34 cellular contexts compared by ENCODE assay signal in genomic region chr6:19463925-19464324, GRCh38.
"Had no signal": no experiment of that assay in that cellular context is flagged by ENCODE, and none has a peak within 500 bp of the region (broad histone marks: within the 10 kb centered on the region; RNA-seq: fewer than 3 reads in every experiment).

No MANE protein-coding gene starts in this region.

- H3K27me3 ChIP-seq: ascending aorta had no signal

- H3K36me3 ChIP-seq: ascending aorta had no signal

- H3K27ac Mint-ChIP-seq: activated B cell treated with CpG ODN at 0.5 μM for 24 hours; activated CD4-positive, alpha-beta memory T cell treated with anti-CD3 and anti-CD28 coated beads, Interleukin-2, amount 10 ng/mL, durations not matched to agents 7 days and 5 days; activated CD4-positive, alpha-beta T cell treated with anti-CD3 and anti-CD28 coated beads for 36 hours; activated CD4-positive, alpha-beta T cell treated with anti-CD3 and anti-CD28 coated beads, Interleukin-2, amount 10 ng/mL, durations not matched to agents 7 days and 5 days; activated CD8-positive, alpha-beta memory T cell treated with anti-CD3 and anti-CD28 coated beads, Interleukin-2, amount 10 ng/mL, durations not matched to agents 7 days and 5 days; activated CD8-positive, alpha-beta T cell treated with anti-CD3 and anti-CD28 coated beads, Interleukin-2, amount 10 ng/mL, durations not matched to agents 7 days and 5 days; activated naive CD4-positive, alpha-beta T cell treated with anti-CD3 and anti-CD28 coated beads, Interleukin-2, amount 10 ng/mL, durations not matched to agents 7 days and 5 days; activated naive CD4-positive, alpha-beta T cell treated with anti-CD3 and anti-CD28 coated beads, Interleukin-2, amount 50 U/mL, for 24 hours; activated naive CD8-positive, alpha-beta T cell; activated naive CD8-positive, alpha-beta T cell treated with anti-CD3 and anti-CD28 coated beads, Interleukin-2, amount 10 ng/mL, durations not matched to agents 7 days and 5 days; activated naive CD8-positive, alpha-beta T cell treated with anti-CD3 and anti-CD28 coated beads, Interleukin-2, amount 50 U/mL, for 24 hours; activated T-cell treated with anti-CD3 and anti-CD28 coated beads, Interleukin-2, amount 50 U/mL, for 24 hours; activated T-helper 2 cell treated with anti-CD3 and anti-CD28 coated beads, Interferon-gamma antibody, Interleukin-2, Interleukin-4, amounts not matched to agents 10 μg/mL and 5 μg/mL and 100 μg/mL, durations not matched to agents 14 hours and 24 hours and 36 hours; brain; T-helper 1 cell treated with Interleukin-12 subunit alpha and Interleukin-12 subunit beta and Interleukin-4 antibody, amounts not matched to agents 30 μg/mL and 1 μg/mL, for 36 hours; T-helper 2 cell treated with Interferon-gamma antibody and Interleukin-4, amounts not matched to agents 5 μg/mL and 100 μg/mL, for 36 hours had no signal

- ATAC-seq: activated CD4-positive, alpha-beta T cell treated with anti-CD3 and anti-CD28 coated beads for 36 hours; activated CD4-positive, CD25-positive, alpha-beta regulatory T cell treated with anti-CD3 and anti-CD28 coated beads, Interleukin-2, amount 50 U/mL, for 24 hours; activated CD8-positive, alpha-beta memory T cell treated with anti-CD3 and anti-CD28 coated beads, Interleukin-2, amount 10 ng/mL, durations not matched to agents 7 days and 5 days; activated CD8-positive, alpha-beta T cell treated with anti-CD3 and anti-CD28 coated beads, Interleukin-2, amount 10 ng/mL, durations not matched to agents 7 days and 5 days; activated naive CD8-positive, alpha-beta T cell treated with anti-CD3 and anti-CD28 coated beads, Interleukin-2, amount 50 U/mL, for 24 hours had no signal

- H3K27me3 Mint-ChIP-seq: activated B cell treated with CpG ODN at 0.5 μM for 24 hours; activated CD4-positive, alpha-beta memory T cell treated with anti-CD3 and anti-CD28 coated beads, Interleukin-2, amount 10 ng/mL, durations not matched to agents 7 days and 5 days; activated CD4-positive, alpha-beta T cell treated with anti-CD3 and anti-CD28 coated beads for 36 hours; activated CD4-positive, alpha-beta T cell treated with anti-CD3 and anti-CD28 coated beads, Interleukin-2, amount 10 ng/mL, durations not matched to agents 7 days and 5 days; activated CD8-positive, alpha-beta memory T cell treated with anti-CD3 and anti-CD28 coated beads, Interleukin-2, amount 10 ng/mL, durations not matched to agents 7 days and 5 days; activated naive CD4-positive, alpha-beta T cell treated with anti-CD3 and anti-CD28 coated beads, Interleukin-2, amount 10 ng/mL, durations not matched to agents 7 days and 5 days; activated naive CD8-positive, alpha-beta T cell; activated naive CD8-positive, alpha-beta T cell treated with anti-CD3 and anti-CD28 coated beads, Interleukin-2, amount 10 ng/mL, durations not matched to agents 7 days and 5 days; activated naive CD8-positive, alpha-beta T cell treated with anti-CD3 and anti-CD28 coated beads, Interleukin-2, amount 50 U/mL, for 24 hours; activated T-cell treated with anti-CD3 and anti-CD28 coated beads, Interleukin-2, amount 50 U/mL, for 24 hours had no signal

- H3K36me3 Mint-ChIP-seq: activated CD8-positive, alpha-beta memory T cell treated with anti-CD3 and anti-CD28 coated beads, Interleukin-2, amount 10 ng/mL, durations not matched to agents 7 days and 5 days; activated naive CD4-positive, alpha-beta T cell treated with anti-CD3 and anti-CD28 coated beads, Interleukin-2, amount 10 ng/mL, durations not matched to agents 7 days and 5 days; activated naive CD4-positive, alpha-beta T cell treated with anti-CD3 and anti-CD28 coated beads, Interleukin-2, amount 50 U/mL, for 24 hours; activated naive CD8-positive, alpha-beta T cell; activated naive CD8-positive, alpha-beta T cell treated with anti-CD3 and anti-CD28 coated beads, Interleukin-2, amount 10 ng/mL, durations not matched to agents 7 days and 5 days; brain had no signal

- H3K9me3 Mint-ChIP-seq: activated B cell treated with CpG ODN at 0.5 μM for 24 hours; activated CD4-positive, alpha-beta T cell treated with anti-CD3 and anti-CD28 coated beads, Interleukin-2, amount 10 ng/mL, durations not matched to agents 7 days and 5 days; activated naive CD4-positive, alpha-beta T cell treated with anti-CD3 and anti-CD28 coated beads, Interleukin-2, amount 10 ng/mL, durations not matched to agents 7 days and 5 days; activated naive CD8-positive, alpha-beta T cell treated with anti-CD3 and anti-CD28 coated beads, Interleukin-2, amount 10 ng/mL, durations not matched to agents 7 days and 5 days; activated T-helper 2 cell treated with anti-CD3 and anti-CD28 coated beads, Interferon-gamma antibody, Interleukin-2, Interleukin-4, amounts not matched to agents 10 μg/mL and 5 μg/mL and 100 μg/mL, durations not matched to agents 14 hours and 24 hours and 36 hours; brain; T-helper 1 cell treated with Interleukin-12 subunit alpha and Interleukin-12 subunit beta and Interleukin-4 antibody, amounts not matched to agents 30 μg/mL and 1 μg/mL, for 36 hours had no signal

- H3K27ac ChIP-seq: ascending aorta had no signal

- H3K4me3 ChIP-seq: ascending aorta had no signal

- H3K4me1 Mint-ChIP-seq: activated B cell treated with CpG ODN at 0.5 μM for 24 hours; activated CD4-positive, alpha-beta memory T cell treated with anti-CD3 and anti-CD28 coated beads, Interleukin-2, amount 10 ng/mL, durations not matched to agents 7 days and 5 days; activated CD4-positive, alpha-beta T cell treated with anti-CD3 and anti-CD28 coated beads for 36 hours; activated CD4-positive, alpha-beta T cell treated with anti-CD3 and anti-CD28 coated beads, Interleukin-2, amount 10 ng/mL, durations not matched to agents 7 days and 5 days; activated CD8-positive, alpha-beta memory T cell treated with anti-CD3 and anti-CD28 coated beads, Interleukin-2, amount 10 ng/mL, durations not matched to agents 7 days and 5 days; activated naive CD4-positive, alpha-beta T cell treated with anti-CD3 and anti-CD28 coated beads, Interleukin-2, amount 10 ng/mL, durations not matched to agents 7 days and 5 days; activated naive CD4-positive, alpha-beta T cell treated with anti-CD3 and anti-CD28 coated beads, Interleukin-2, amount 50 U/mL, for 24 hours; activated naive CD8-positive, alpha-beta T cell treated with anti-CD3 and anti-CD28 coated beads, Interleukin-2, amount 10 ng/mL, durations not matched to agents 7 days and 5 days; activated naive CD8-positive, alpha-beta T cell treated with anti-CD3 and anti-CD28 coated beads, Interleukin-2, amount 50 U/mL, for 24 hours had no signal

- H3K4me3 Mint-ChIP-seq: activated B cell treated with CpG ODN at 0.5 μM for 24 hours; activated CD4-positive, alpha-beta memory T cell treated with anti-CD3 and anti-CD28 coated beads, Interleukin-2, amount 10 ng/mL, durations not matched to agents 7 days and 5 days; activated CD4-positive, alpha-beta T cell treated with anti-CD3 and anti-CD28 coated beads for 36 hours; activated CD4-positive, alpha-beta T cell treated with anti-CD3 and anti-CD28 coated beads, Interleukin-2, amount 10 ng/mL, durations not matched to agents 7 days and 5 days; activated CD8-positive, alpha-beta memory T cell treated with anti-CD3 and anti-CD28 coated beads, Interleukin-2, amount 10 ng/mL, durations not matched to agents 7 days and 5 days; activated CD8-positive, alpha-beta T cell treated with anti-CD3 and anti-CD28 coated beads, Interleukin-2, amount 10 ng/mL, durations not matched to agents 7 days and 5 days; activated naive CD4-positive, alpha-beta T cell treated with anti-CD3 and anti-CD28 coated beads, Interleukin-2, amount 10 ng/mL, durations not matched to agents 7 days and 5 days; activated naive CD4-positive, alpha-beta T cell treated with anti-CD3 and anti-CD28 coated beads, Interleukin-2, amount 50 U/mL, for 24 hours; activated naive CD8-positive, alpha-beta T cell; activated naive CD8-positive, alpha-beta T cell treated with anti-CD3 and anti-CD28 coated beads, Interleukin-2, amount 10 ng/mL, durations not matched to agents 7 days and 5 days; activated naive CD8-positive, alpha-beta T cell treated with anti-CD3 and anti-CD28 coated beads, Interleukin-2, amount 50 U/mL, for 24 hours; activated T-cell treated with anti-CD3 and anti-CD28 coated beads, Interleukin-2, amount 50 U/mL, for 24 hours; brain; T-helper 1 cell treated with Interleukin-12 subunit alpha and Interleukin-12 subunit beta and Interleukin-4 antibody, amounts not matched to agents 30 μg/mL and 1 μg/mL, for 36 hours; T-helper 2 cell treated with Interferon-gamma antibody and Interleukin-4, amounts not matched to agents 5 μg/mL and 100 μg/mL, for 36 hours had no signal

- DNase-seq: activated B cell treated with CpG ODN at 0.5 μM for 24 hours; activated CD4-positive, alpha-beta memory T cell treated with anti-CD3 and anti-CD28 coated beads, Interleukin-2, amount 10 ng/mL, durations not matched to agents 7 days and 5 days; activated CD4-positive, alpha-beta T cell treated with anti-CD3 and anti-CD28 coated beads for 1 hour; activated CD4-positive, alpha-beta T cell treated with anti-CD3 and anti-CD28 coated beads for 36 hours; activated CD4-positive, alpha-beta T cell treated with anti-CD3 and anti-CD28 coated beads for 48 hours; activated CD4-positive, alpha-beta T cell treated with anti-CD3 and anti-CD28 coated beads, Interleukin-2, amount 10 ng/mL, durations not matched to agents 7 days and 5 days; activated CD4-positive, alpha-beta T cell treated with anti-CD3 and anti-CD28 coated beads, Interleukin-2, amount 50 U/mL, for 48 hours; activated CD8-positive, alpha-beta memory T cell treated with anti-CD3 and anti-CD28 coated beads for 24 hours; activated CD8-positive, alpha-beta memory T cell treated with anti-CD3 and anti-CD28 coated beads, Interleukin-2, amount 10 ng/mL, durations not matched to agents 7 days and 5 days; activated CD8-positive, alpha-beta memory T cell treated with anti-CD3 and anti-CD28 coated beads, Interleukin-2, amount 50 U/mL, for 48 hours; activated CD8-positive, alpha-beta T cell treated with anti-CD3 and anti-CD28 coated beads, Interleukin-2, amount 10 ng/mL, durations not matched to agents 7 days and 5 days; activated effector memory CD4-positive, alpha-beta T cell treated with Interleukin-2 at 50 U/mL for 16 hours; activated gamma-delta T cell; activated naive CD4-positive, alpha-beta T cell treated with anti-CD3 and anti-CD28 coated beads, Interleukin-2, amount 10 ng/mL, durations not matched to agents 7 days and 5 days; activated naive CD4-positive, alpha-beta T cell treated with Interleukin-2 at 50 U/mL for 16 hours; activated naive CD8-positive, alpha-beta T cell treated with anti-CD3 and anti-CD28 coated beads, Interleukin-2, amount 10 ng/mL, durations not matched to agents 7 days and 5 days; activated naive CD8-positive, alpha-beta T cell treated with anti-CD3 and anti-CD28 coated beads, Interleukin-2, amount 50 U/mL, for 24 hours; activated T-cell treated with anti-CD3 and anti-CD28 coated beads, Interleukin-2, amount 50 U/mL, for 24 hours; activated T-cell treated with anti-CD3 and anti-CD28 coated beads, Interleukin-2, amount 50 U/mL, for 48 hours; amygdala; anterior cingulate cortex; central memory CD4-positive, alpha-beta T cell; SW 1271; T-helper 1 cell; T-helper 2 cell; T-helper 9 cell had no signal

- H3K9me3 ChIP-seq: ascending aorta had no signal
